ENCODE assay signal across 22 cellular contexts in genomic region chr7:28266377-28266776, GRCh38.
DNase-seq lines count a peak whose midpoint lies in the region; ATAC-seq and TF ChIP-seq lines count a peak whose summit lies in the region.
"Had no signal": no experiment of that assay in that cellular context is flagged by ENCODE, and none has a peak within 500 bp of the region (broad histone marks: within the 10 kb centered on the region; RNA-seq: fewer than 3 reads in every experiment).

No MANE protein-coding gene starts in this region.

- DNase-seq in NCI-H748 (lab: John Stamatoyannopoulos, UW; ENCODE audit: unreplicated experiment): peak; percentile 34
- DNase-seq in NCI-H748 treated with DMSO at 0.1 percent for 48 hours (lab: John Stamatoyannopoulos, UW): no peak
- DNase-seq in SK-N-DZ (ENCODE audit: low spot score): peak; percentile 22
- DNase-seq in fibroblast of lung (ENCODE audit: low read depth in 2 of 2): peak; percentile 4 to 8
- DNase-seq in foreskin keratinocyte: no peak
- DNase-seq in activated T-cell treated with anti-CD3 and anti-CD28 coated beads, Interleukin-2, amount 50 U/mL, for 4 hours: no peak
- no peak for DNase-seq in ureter (ENCODE audit: low spot score)
- DNase-seq in NCI-H510A treated with DMSO at 0.1 percent for 48 hours (lab: John Stamatoyannopoulos, UW): no peak
- DNase-seq: 8988T; CD4-positive, CD25-positive, alpha-beta regulatory T cell; COR-L47; DMS 273 treated with DMSO at 0.1 percent for 48 hours; DND-41; GM23248; KG1; NCI-H1417 treated with DMSO at 0.1 percent for 48 hours; NCI-H2029; NCI-H446 treated with DMSO at 0.1 percent for 48 hours; Peyer's patch had no signal

- no peak for ATAC-seq in foreskin keratinocyte
- no peak for ATAC-seq in activated T-cell treated with anti-CD3 and anti-CD28 coated beads, Interleukin-2, amount 50 U/mL, for 4 hours
- ATAC-seq: HepG2, Right ventricle myocardium inferior had no signal

- no peak overlapping the region for H2AFZ ChIP-seq in fibroblast of lung (ENCODE audit: low read length)
- H2AFZ ChIP-seq: GM23248 had no signal

- H3K9ac ChIP-seq in fibroblast of lung (ENCODE audit: insufficient read depth, low read length): no peak overlapping the region
- H3K9ac ChIP-seq: GM23248 had no signal

- peaks cover 28% of the 10 kb centered on the region for H3K27me3 Mint-ChIP-seq in activated T-cell treated with anti-CD3 and anti-CD28 coated beads, Interleukin-2, amount 50 U/mL, for 4 hours (ENCODE audit: low read depth)

- H3K4me3 ChIP-seq in fibroblast of lung (replicated peaks in 1 of 4; ENCODE audit: control extremely low read depth in 1 of 4, insufficient read depth in 1 of 4, low read depth in 3 of 4, low read length in 4 of 4): no peak overlapping the region
- H3K4me3 ChIP-seq: GM23248, Peyer's patch had no signal

- H3K27me3 ChIP-seq in fibroblast of lung (ENCODE audit: control insufficient read depth, insufficient read depth, low read length) (no peaks in the 10 kb centered on the region), foreskin keratinocyte (peaks cover 8% of the 10 kb centered on the region)
- H3K27me3 ChIP-seq: Peyer's patch had no signal

- H3K4me2 ChIP-seq in fibroblast of lung (ENCODE audit: extremely low read depth, insufficient read depth, low read length): no peak overlapping the region

- TF ChIP-seq CTCF in fibroblast of lung (conservative IDR thresholded peaks at IDR 0.05 in 1 of 2, IDR thresholded peaks at IDR 0.05 in 1 of 2; ENCODE audit: low read depth in 1 of 2, low read length in 2 of 2): no peak
- TF ChIP-seq CTCF in foreskin keratinocyte (conservative IDR thresholded peaks at IDR 0.05): no peak

- no peaks in the 10 kb centered on the region for H4K20me1 ChIP-seq in fibroblast of lung (ENCODE audit: control insufficient read depth, extremely low read depth, insufficient read depth, low read length)

- H3K4me1 ChIP-seq in fibroblast of lung (ENCODE audit: control insufficient read depth, extremely low read depth, insufficient read depth, low read length): no peaks in the 10 kb centered on the region
- no peaks in the 10 kb centered on the region for H3K4me1 ChIP-seq in foreskin keratinocyte
- H3K4me1 ChIP-seq: Peyer's patch had no signal

- no peak overlapping the region for H3K4me3 Mint-ChIP-seq in activated T-cell treated with anti-CD3 and anti-CD28 coated beads, Interleukin-2, amount 50 U/mL, for 4 hours
- H3K4me3 Mint-ChIP-seq: B cell; CD4-positive, CD25-positive, alpha-beta regulatory T cell had no signal

- H3K27ac ChIP-seq in fibroblast of lung (ENCODE audit: insufficient read depth, low read length) (no peak overlapping the region), foreskin keratinocyte (no peak overlapping the region)
- H3K27ac ChIP-seq: GM23248, Peyer's patch had no signal

- no peaks in the 10 kb centered on the region for H3K79me2 ChIP-seq in fibroblast of lung (ENCODE audit: control insufficient read depth, insufficient read depth, low read length)

- no peaks in the 10 kb centered on the region for H3K36me3 Mint-ChIP-seq in activated T-cell treated with anti-CD3 and anti-CD28 coated beads, Interleukin-2, amount 50 U/mL, for 4 hours (ENCODE audit: insufficient read depth)
- H3K36me3 Mint-ChIP-seq: CD4-positive, CD25-positive, alpha-beta regulatory T cell had no signal

- peaks cover 8% of the 10 kb centered on the region for H3K4me1 Mint-ChIP-seq in activated T-cell treated with anti-CD3 and anti-CD28 coated beads, Interleukin-2, amount 50 U/mL, for 4 hours (ENCODE audit: low read depth)
- H3K4me1 Mint-ChIP-seq: CD4-positive, CD25-positive, alpha-beta regulatory T cell had no signal

- H3K36me3 ChIP-seq in fibroblast of lung (ENCODE audit: control insufficient read depth, insufficient read depth, low read length): no peaks in the 10 kb centered on the region
- H3K36me3 ChIP-seq: Peyer's patch had no signal

- no peaks in the 10 kb centered on the region for H3K9me3 Mint-ChIP-seq in activated T-cell treated with anti-CD3 and anti-CD28 coated beads, Interleukin-2, amount 50 U/mL, for 4 hours

- H3K9me3 ChIP-seq in fibroblast of lung (ENCODE audit: control insufficient read depth, insufficient read depth, low read depth, low read length): no peaks in the 10 kb centered on the region
- H3K9me3 ChIP-seq: Peyer's patch had no signal

Comparison
In these comparisons a context has a peak if more than half of its experiments do, and no peak if none do; other contexts are left out.
1. DNase-seq: peak in NCI-H748 (single experiment), SK-N-DZ (single experiment) and fibroblast of lung (2 of 2); none in NCI-H748 treated with DMSO at 0.1 percent for 48 hours (single experiment), foreskin keratinocyte (0 of 2), activated T-cell treated with anti-CD3 and anti-CD28 coated beads, Interleukin-2, amount 50 U/mL, for 4 hours (single experiment), ureter (single experiment) and NCI-H510A treated with DMSO at 0.1 percent for 48 hours (single experiment).